ENCODE assay signal across 19 cellular contexts in the genomic region with DNA sequence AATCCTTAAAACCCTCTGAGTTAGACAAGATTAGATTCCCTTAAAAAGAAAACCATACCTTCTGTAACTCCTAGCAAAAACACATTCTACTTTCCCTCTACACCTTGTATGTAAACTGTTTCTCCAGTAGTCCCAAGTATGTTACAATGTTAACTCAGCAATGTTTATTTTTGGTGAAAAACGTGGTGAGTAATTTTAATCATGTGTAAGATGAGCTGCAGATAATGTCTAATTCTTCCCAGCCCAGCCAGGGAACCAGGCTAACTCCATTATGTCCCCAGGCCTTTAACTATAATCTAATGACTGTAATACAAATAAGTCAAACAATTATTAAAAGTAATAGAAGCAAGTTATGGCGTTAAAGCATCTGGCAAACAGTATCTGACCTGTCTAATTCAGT.
DNase-seq lines count a peak whose midpoint lies in the region; ATAC-seq and TF ChIP-seq lines count a peak whose summit lies in the region.
"Had no signal": no experiment of that assay in that cellular context is flagged by ENCODE, and none has a peak within 500 bp of the region (broad histone marks: within the 10 kb centered on the region; RNA-seq: fewer than 3 reads in every experiment).

No MANE protein-coding gene starts in this region.

- no peak for TF ChIP-seq CTCF in 22Rv1 (IDR thresholded peaks at IDR 0.05)
- no peak for TF ChIP-seq CTCF in mesothelial cell of epicardium (IDR thresholded peaks at IDR 0.05; ENCODE audit: unreplicated experiment)

- DNase-seq in D341Med (ENCODE audit: low spot score) (peak; percentile 21), SK-N-DZ (ENCODE audit: low spot score) (peak; percentile 37), mesothelial cell of epicardium (ENCODE audit: low spot score in 2 of 2, unreplicated experiment in 2 of 2) (no peak), pons (ENCODE audit: low spot score) (no peak)
- DNase-seq: CD4-positive, alpha-beta memory T cell; DMS79 treated with DMSO at 0.1 percent for 48 hours; GF-D8; GOT3; H7; HFFc6; IMR-90 had no signal

- H3K4me1 Mint-ChIP-seq in mesothelial cell of epicardium: peaks cover 10% of the 10 kb centered on the region
- H3K4me1 Mint-ChIP-seq: CD14-positive monocyte; CD4-positive, alpha-beta memory T cell had no signal

- H3K9me3 Mint-ChIP-seq in mesothelial cell of epicardium: peaks cover 26% of the 10 kb centered on the region

- peaks cover 10% of the 10 kb centered on the region for H3K27me3 Mint-ChIP-seq in mesothelial cell of epicardium (ENCODE audit: low read depth)
- H3K27me3 Mint-ChIP-seq: CD4-positive, alpha-beta memory T cell had no signal

- H3K27ac Mint-ChIP-seq in mesothelial cell of epicardium: peak overlapping the region; percentile 5
- H3K27ac Mint-ChIP-seq: CD14-positive monocyte; CD4-positive, alpha-beta memory T cell; HFFc6 had no signal

- H3K4me3 Mint-ChIP-seq in mesothelial cell of epicardium: no peak overlapping the region
- H3K4me3 Mint-ChIP-seq: CD14-positive monocyte; CD4-positive, alpha-beta memory T cell; HFFc6 had no signal

- ATAC-seq in GM21526 (IDR thresholded peaks at IDR 0.05; ENCODE audit: low FRiP score, unreplicated experiment) (no peak), esophagus mucosa (no peak), HG03159 (IDR thresholded peaks at IDR 0.05; ENCODE audit: unreplicated experiment) (no peak)
- ATAC-seq: A549, HCT116 had no signal

- H3K36me3 Mint-ChIP-seq in mesothelial cell of epicardium: no peaks in the 10 kb centered on the region
- H3K36me3 Mint-ChIP-seq: CD14-positive monocyte; CD4-positive, alpha-beta memory T cell had no signal

- peak overlapping the region; percentile 19; the same call in 1 of the 2 replicates for H3K27ac ChIP-seq in 22Rv1
- H3K27ac ChIP-seq: A549, BLaER1 had no signal

Comparison
In these comparisons a context has a peak if more than half of its experiments do, and no peak if none do; other contexts are left out.
1. DNase-seq: peak in D341Med (single experiment) and SK-N-DZ (single experiment); none in mesothelial cell of epicardium (0 of 2) and pons (single experiment).